ENCODE assay signal across 13 cellular contexts in the genomic region with DNA sequence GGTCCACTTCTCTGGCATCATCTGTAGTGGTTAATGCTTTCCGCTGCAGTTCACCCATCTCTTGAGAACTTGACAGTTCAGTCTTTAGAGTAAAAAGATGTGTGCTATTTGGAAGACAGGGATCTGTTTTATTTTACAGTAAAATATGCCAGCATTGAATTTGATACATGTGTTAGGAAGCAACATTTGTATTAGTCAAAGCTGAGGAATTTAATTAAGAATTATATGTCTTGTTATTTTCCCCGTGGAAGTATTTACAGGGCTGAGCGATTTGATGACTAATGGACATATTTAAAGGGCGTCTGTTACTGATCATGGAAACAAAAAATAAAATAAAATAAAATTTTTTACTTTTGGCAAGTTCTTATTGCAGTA.
DNase-seq lines count a peak whose midpoint lies in the region; TF ChIP-seq lines count a peak whose summit lies in the region.
"Had no signal": no experiment of that assay in that cellular context is flagged by ENCODE, and none has a peak within 500 bp of the region (broad histone marks: within the 10 kb centered on the region; RNA-seq: fewer than 3 reads in every experiment).

No MANE protein-coding gene starts in this region.

- H3K27me3 Mint-ChIP-seq in HFFc6 (ENCODE audit: insufficient read depth) = peaks cover 1% of the 10 kb centered on the region; the same call in 1 of the 2 replicates
- H3K27me3 Mint-ChIP-seq in CD4-positive, alpha-beta memory T cell = no peaks in the 10 kb centered on the region
- H3K27me3 Mint-ChIP-seq: stimulated activated naive CD8-positive, alpha-beta T cell treated with anti-CD3 and anti-CD28 coated beads, Interleukin-15, amount 100 ng/mL, for 72 hours had no signal

- no peak for TF ChIP-seq CTCF in HFFc6 (IDR thresholded peaks at IDR 0.05)
- TF ChIP-seq CTCF in astrocyte of the spinal cord (IDR thresholded peaks at IDR 0.05; ENCODE audit: low read depth, low read length) = no peak
- TF ChIP-seq CTCF in uterus (IDR thresholded peaks at IDR 0.05) = no peak
- no peak for TF ChIP-seq CTCF in Peyer's patch (IDR thresholded peaks at IDR 0.05)

- H3K9me3 ChIP-seq in uterus = no peaks in the 10 kb centered on the region
- H3K9me3 ChIP-seq in CD4-positive, alpha-beta memory T cell (ENCODE audit: control insufficient read depth in 1 of 2, low read length in 2 of 2) = no peaks in the 10 kb centered on the region
- H3K9me3 ChIP-seq in Peyer's patch = no peaks in the 10 kb centered on the region

- peak overlapping the region; percentile 85 for H3K27ac Mint-ChIP-seq in HFFc6
- no peak overlapping the region for H3K27ac Mint-ChIP-seq in CD4-positive, alpha-beta memory T cell

- no peaks in the 10 kb centered on the region for H3K27me3 ChIP-seq in uterus
- H3K27me3 ChIP-seq in CD4-positive, alpha-beta memory T cell (ENCODE audit: insufficient read depth, low read length) = no peaks in the 10 kb centered on the region
- no peaks in the 10 kb centered on the region for H3K27me3 ChIP-seq in Peyer's patch

- H3K4me3 ChIP-seq in astrocyte of the spinal cord (ENCODE audit: low read depth, low read length) (no peak overlapping the region), uterus (no peak overlapping the region), Peyer's patch (no peak overlapping the region)
- H3K4me3 ChIP-seq in CD4-positive, alpha-beta memory T cell (ENCODE audit: low read length in 2 of 2) = no peak overlapping the region
- H3K4me3 ChIP-seq: lung had no signal

- H3K27ac ChIP-seq in uterus (peak overlapping the region; percentile 48 to 53), Peyer's patch (no peak overlapping the region)
- H3K27ac ChIP-seq in CD4-positive, alpha-beta memory T cell (ENCODE audit: low read depth, low read length) = no peak overlapping the region

- intact Hi-C loops in uterus (cut with DNase I; ENCODE audit: low total_unique reads) = no loop called here
- intact Hi-C loops in CD4-positive, alpha-beta memory T cell (cut with micrococcal nuclease) = no loop called here

- TF ChIP-seq POLR2A in uterus (IDR thresholded peaks at IDR 0.05) (no peak), Peyer's patch (IDR thresholded peaks at IDR 0.05) (no peak)

- H3K4me1 Mint-ChIP-seq in HFFc6 (ENCODE audit: low read depth) = peaks cover 71% of the 10 kb centered on the region
- H3K4me1 Mint-ChIP-seq in CD4-positive, alpha-beta memory T cell = peaks cover 0 to 6% (median 1%) of the 10 kb centered on the region in 4 donors
- H3K4me1 Mint-ChIP-seq: stimulated activated naive CD8-positive, alpha-beta T cell treated with anti-CD3 and anti-CD28 coated beads, Interleukin-15, amount 100 ng/mL, for 72 hours had no signal

- POLR2A ChIA-PET in CD4-positive, alpha-beta memory T cell (lab: Charles Lee; ENCODE audit: partially characterized antibody) = no interaction called here

- DNase-seq in HFFc6 (peak; percentile 72), astrocyte of the spinal cord (ENCODE audit: low read depth, low spot score) (peak; percentile 41), hepatic stellate cell (ENCODE audit: low spot score) (peak; percentile 34), uterus (no peak), Peyer's patch (no peak), SW480 (ENCODE audit: low spot score) (no peak)
- DNase-seq in CD4-positive, alpha-beta memory T cell = no peak
- DNase-seq: activated gamma-delta T cell; Karpas-422; stimulated activated CD4-positive, alpha-beta T cell treated with anti-CD3 and anti-CD28 coated beads, Interleukin-4, amount 100 ng/mL, for 4 hours; stimulated activated naive CD8-positive, alpha-beta T cell treated with anti-CD3 and anti-CD28 coated beads, Interleukin-15, amount 100 ng/mL, for 72 hours; T-helper 2 cell had no signal

- H3K36me3 ChIP-seq in uterus (no peaks in the 10 kb centered on the region), Peyer's patch (no peaks in the 10 kb centered on the region)
- H3K36me3 ChIP-seq in CD4-positive, alpha-beta memory T cell (ENCODE audit: insufficient read depth, low read length) = no peaks in the 10 kb centered on the region

- no peaks in the 10 kb centered on the region for H3K9me3 Mint-ChIP-seq in HFFc6
- peaks cover 0 to 2% (median 0%) of the 10 kb centered on the region in 8 donors for H3K9me3 Mint-ChIP-seq in CD4-positive, alpha-beta memory T cell
- H3K9me3 Mint-ChIP-seq: stimulated activated naive CD8-positive, alpha-beta T cell treated with anti-CD3 and anti-CD28 coated beads, Interleukin-15, amount 100 ng/mL, for 72 hours had no signal

- peak overlapping the region; percentile 69 for H3K4me3 Mint-ChIP-seq in HFFc6
- no peak overlapping the region for H3K4me3 Mint-ChIP-seq in CD4-positive, alpha-beta memory T cell
- H3K4me3 Mint-ChIP-seq: stimulated activated naive CD8-positive, alpha-beta T cell treated with anti-CD3 and anti-CD28 coated beads, Interleukin-15, amount 100 ng/mL, for 72 hours had no signal

- in situ Hi-C loops in astrocyte of the spinal cord (cut with HindIII; ENCODE audit: low sequenced_read_pairs) = no loop called here

- CTCF ChIA-PET in CD4-positive, alpha-beta memory T cell (lab: Charles Lee; ENCODE audit: partially characterized antibody) = interaction anchor here (1.0 to 1.8 kb wide), 3 partner anchors 9 to 12 kb away, joined by 3 to 4 read pairs (median 4); no protein-coding TSS in a partner anchor

- peaks cover 11% of the 10 kb centered on the region for H3K36me3 Mint-ChIP-seq in HFFc6 (ENCODE audit: low read depth)
- H3K36me3 Mint-ChIP-seq in CD4-positive, alpha-beta memory T cell = peaks cover 0 to 3% of the 10 kb centered on the region in 2 donors

- H3K4me1 ChIP-seq in uterus (no peaks in the 10 kb centered on the region), Peyer's patch (no peaks in the 10 kb centered on the region)
- no peaks in the 10 kb centered on the region for H3K4me1 ChIP-seq in CD4-positive, alpha-beta memory T cell (ENCODE audit: insufficient read depth, low read length)

Comparison
In these comparisons a context has a peak if more than half of its experiments do, and no peak if none do; other contexts are left out.
1. DNase-seq: peak in HFFc6 (single experiment), astrocyte of the spinal cord (single experiment) and hepatic stellate cell (single experiment); none in uterus (0 of 2), CD4-positive, alpha-beta memory T cell (0 of 5), Peyer's patch (0 of 3) and SW480 (single experiment).
2. H3K27ac ChIP-seq: peak in uterus (2 of 2); none in CD4-positive, alpha-beta memory T cell (single experiment) and Peyer's patch (0 of 4).